ENCODE assay signal across 9 cellular contexts in genomic region chr1:156591181-156591431, GRCh38. TPM values are rescaled to one million over a fixed set of nuclear protein-coding genes. Genes with fewer than 3 reads are reported as not detected.
DNase-seq lines count a peak whose midpoint lies in the region; ATAC-seq and TF ChIP-seq lines count a peak whose summit lies in the region.
"Had no signal": no experiment of that assay in that cellular context is flagged by ENCODE, and none has a peak within 500 bp of the region (broad histone marks: within the 10 kb centered on the region; RNA-seq: fewer than 3 reads in every experiment).

No MANE protein-coding gene starts in this region.

- ATAC-seq in HG03159 (IDR thresholded peaks at IDR 0.05; ENCODE audit: unreplicated experiment) (peak; percentile 12), GM19467 (IDR thresholded peaks at IDR 0.05; ENCODE audit: unreplicated experiment) (no peak)

- no TSS peak for BruUV-seq in MCF 10A (replicated peaks; lab: Mats Ljungman, UMichigan)

- H3K27ac Mint-ChIP-seq in CD14-positive monocyte, result peak overlapping the region; percentile 75 to 93 (median 91)
- H3K27ac Mint-ChIP-seq in MCF 10A (ENCODE audit: low read depth, unreplicated experiment), result peak overlapping the region; percentile 65

- no peak for TF ChIP-seq CTCF in CD14-positive monocyte (IDR thresholded peaks at IDR 0.05)
- no peak for TF ChIP-seq CTCF in MCF 10A (IDR thresholded peaks at IDR 0.05; ENCODE audit: unreplicated experiment)
- TF ChIP-seq CTCF in GM20000 (IDR thresholded peaks at IDR 0.05; ENCODE audit: extremely low read depth, missing control alignments), result no peak

- peaks cover 24% of the 10 kb centered on the region for H3K36me3 ChIP-seq in muscle layer of colon (ENCODE audit: insufficient read depth, low read length)

- CTCF ChIA-PET in MCF 10A (lab: Yijun Ruan, JAX), result interaction anchor here (0.6 to 2.6 kb wide), 23 partner anchors 9 to 286 kb away, joined by 3 to 20 read pairs (median 5); partner anchors contain the start of genes GPATCH4 and IQGAP3

- intact Hi-C loops in CD14-positive monocyte (cut with micrococcal nuclease), result loop anchor here in 1 of 2 donors (1.0 kb wide), 1 partner anchor 9 kb away; no protein-coding TSS in a partner anchor
- intact Hi-C loops in MCF 10A (cut with micrococcal nuclease), result no loop called here

- H3K4me1 Mint-ChIP-seq in CD14-positive monocyte (peaks cover 17% of the 10 kb centered on the region), MCF 10A (ENCODE audit: insufficient read depth, unreplicated experiment) (peaks cover 13% of the 10 kb centered on the region)

- H3K9me3 Mint-ChIP-seq in CD14-positive monocyte (no peaks in the 10 kb centered on the region), MCF 10A (ENCODE audit: unreplicated experiment) (no peaks in the 10 kb centered on the region)

- peak overlapping the region; percentile 90 for H3K27ac ChIP-seq in muscle layer of colon (ENCODE audit: low read depth, low read length)

- H3K27me3 ChIP-seq in muscle layer of colon (ENCODE audit: control insufficient read depth in 1 of 2, insufficient read depth in 2 of 2, low read length in 2 of 2), result no peaks in the 10 kb centered on the region

- H3K4me3 Mint-ChIP-seq in CD14-positive monocyte, result peak overlapping the region; percentile 82 to 93
- peak overlapping the region; percentile 77 for H3K4me3 Mint-ChIP-seq in MCF 10A (ENCODE audit: unreplicated experiment)

- H3K9me3 ChIP-seq in muscle layer of colon (ENCODE audit: low read length), result no peaks in the 10 kb centered on the region

- H3K4me1 ChIP-seq in muscle layer of colon (ENCODE audit: insufficient read depth, low read length), result peaks cover 12% of the 10 kb centered on the region

- peak overlapping the region; percentile 91 for H3K9ac ChIP-seq in muscle layer of colon (ENCODE audit: low read length)

- H3K27me3 Mint-ChIP-seq in CD14-positive monocyte (ENCODE audit: low read depth in 3 of 3) (peaks cover 0 to 2% (median 0%) of the 10 kb centered on the region in 3 donors), MCF 10A (ENCODE audit: insufficient read depth, unreplicated experiment) (no peaks in the 10 kb centered on the region)

- H3K36me3 Mint-ChIP-seq in CD14-positive monocyte (peaks cover 21 to 25% of the 10 kb centered on the region in 2 donors), MCF 10A (ENCODE audit: insufficient read depth, unreplicated experiment) (peaks cover 29% of the 10 kb centered on the region)

- POLR2A ChIA-PET in MCF 10A (lab: Yijun Ruan, JAX), result interaction anchor here (0.7 to 6.1 kb wide), 24 partner anchors 10 to 308 kb away, joined by 3 to 134 read pairs (median 6); partner anchors contain the start of genes GPATCH4, ISG20L2, MEF2D and METTL25B

- H3K4me3 ChIP-seq in muscle layer of colon (ENCODE audit: low read depth in 1 of 2, low read length in 2 of 2), result peak overlapping the region; percentile 42 to 78

- DNase-seq in CD14-positive monocyte (ENCODE audit: low spot score), result no peak
- DNase-seq in MCF 10A (ENCODE audit: unreplicated experiment), result no peak
- DNase-seq in NCI-H2171 treated with DMSO at 0.1 percent for 48 hours (lab: John Stamatoyannopoulos, UW), result no peak
- DNase-seq in GM20000 (ENCODE audit: low spot score), result no peak
- DNase-seq in RPMI8226, result no peak

RNA-seq across cellular contexts. Expression of gene NAXE, which starts 0.5 kb away (rescaled TPM):
- 10 to 100 TPM; 54.9 to 81.7 TPM for polyA plus RNA-seq in CD14-positive monocyte
- 141 and 155 TPM in 2 replicates for total RNA-seq in MCF 10A (2022)

RNA-seq across cellular contexts. Expression of gene GPATCH4, which starts 10.2 kb away (rescaled TPM):
- 1 to 10 TPM; 2.6 to 5.3 TPM for polyA plus RNA-seq in CD14-positive monocyte
- total RNA-seq in MCF 10A (2022), result 67.3 and 107 TPM in 2 replicates

RNA-seq across cellular contexts. Expression of gene TTC24, which starts 11.6 kb away (rescaled TPM):
- polyA plus RNA-seq in CD14-positive monocyte, result under 1 TPM in 1 of 2 donors, not detected in 1; 0.14 TPM
- total RNA-seq in MCF 10A (2022), result not detected in 2 replicates
- total RNA-seq: renal cortical epithelial cell had no signal

RNA-seq across cellular contexts. Expression of gene IQGAP3, which starts 18.7 kb away (rescaled TPM):
- under 1 TPM in 1 of 2 donors, not detected in 1; 0.03 TPM for polyA plus RNA-seq in CD14-positive monocyte
- total RNA-seq in MCF 10A (2022), result 36.4 and 48.3 TPM in 2 replicates

RNA-seq across cellular contexts. Expression of gene HAPLN2, which starts 28.1 kb away (rescaled TPM):
- not detected for polyA plus RNA-seq in CD14-positive monocyte
- not detected in 2 replicates for total RNA-seq in MCF 10A (2022)
- total RNA-seq: renal cortical epithelial cell had no signal
